In genomic region chr4:176193898-176194297, GRCh38 we compare ENCODE assay signal across 14 cellular contexts. TPM values are rescaled to one million over a fixed set of nuclear protein-coding genes. Genes with fewer than 3 reads are reported as not detected.
DNase-seq lines count a peak whose midpoint lies in the region; ATAC-seq, FAIRE-seq and TF ChIP-seq lines count a peak whose summit lies in the region.
"Had no signal": no experiment of that assay in that cellular context is flagged by ENCODE, and none has a peak within 500 bp of the region (broad histone marks: within the 10 kb centered on the region; RNA-seq: fewer than 3 reads in every experiment).

No MANE protein-coding gene starts in this region.

- no peaks in the 10 kb centered on the region for H3K9me3 ChIP-seq in keratinocyte (ENCODE audit: control insufficient read depth, low read depth, low read length)
- H3K9me3 ChIP-seq: adrenal gland, BLaER1, esophagus muscularis mucosa had no signal

- no peaks in the 10 kb centered on the region for H3K27me3 ChIP-seq in keratinocyte (ENCODE audit: control insufficient read depth, extremely low read depth, insufficient read depth, low read length)
- H3K27me3 ChIP-seq: adrenal gland, BLaER1, esophagus muscularis mucosa had no signal

- peak; percentile 90 for FAIRE-seq in keratinocyte (lab: Jason Lieb, UNC)

- peaks cover 0 to 4% of the 10 kb centered on the region in 2 donors for H3K9me3 Mint-ChIP-seq in activated T-cell treated with anti-CD3 and anti-CD28 coated beads, Interleukin-2, amount 50 U/mL, for 72 hours
- no peaks in the 10 kb centered on the region for H3K9me3 Mint-ChIP-seq in osteocyte (ENCODE audit: unreplicated experiment)

- no peaks in the 10 kb centered on the region for H3K79me2 ChIP-seq in keratinocyte (ENCODE audit: control insufficient read depth, insufficient read depth, low read length)

- no peaks in the 10 kb centered on the region for H3K9me1 ChIP-seq in keratinocyte (ENCODE audit: control insufficient read depth, extremely low read depth, insufficient read depth, low read length)

- H3K36me3 Mint-ChIP-seq in activated T-cell treated with anti-CD3 and anti-CD28 coated beads, Interleukin-2, amount 50 U/mL, for 72 hours (ENCODE audit: insufficient read depth in 2 of 2) = peaks cover 0 to 6% of the 10 kb centered on the region in 2 donors
- no peaks in the 10 kb centered on the region for H3K36me3 Mint-ChIP-seq in osteocyte (ENCODE audit: unreplicated experiment)

- H3K36me3 ChIP-seq in keratinocyte (ENCODE audit: control insufficient read depth in 2 of 2, extremely low read depth in 1 of 2, insufficient read depth in 2 of 2, low read length in 2 of 2) = no peaks in the 10 kb centered on the region
- H3K36me3 ChIP-seq: adrenal gland, BLaER1, esophagus muscularis mucosa had no signal

- peak; percentile 85 to 86 for ATAC-seq in activated T-cell treated with anti-CD3 and anti-CD28 coated beads, Interleukin-2, amount 50 U/mL, for 72 hours (replicated peaks in 1 of 2)
- ATAC-seq in stimulated activated naive CD8-positive, alpha-beta T cell treated with anti-CD3 and anti-CD28 coated beads, Interleukin-15, Interleukin-2, amounts not matched to agents 100 U/mL and 50 U/mL, for 24 hours = peak; percentile 90
- no peak for ATAC-seq in HG03354 (IDR thresholded peaks at IDR 0.05; ENCODE audit: poor library complexity, severe bottlenecking, unreplicated experiment)

- H4K20me1 ChIP-seq in keratinocyte (ENCODE audit: control insufficient read depth, extremely low read depth, insufficient read depth, low read length) = no peaks in the 10 kb centered on the region
- H4K20me1 ChIP-seq: BLaER1 had no signal

- peak overlapping the region; percentile 99 for H3K27ac ChIP-seq in keratinocyte (ENCODE audit: control insufficient read depth, insufficient read depth, low read length)
- H3K27ac ChIP-seq: adrenal gland, BLaER1 had no signal

- no peak overlapping the region for H3K27ac Mint-ChIP-seq in activated T-cell treated with anti-CD3 and anti-CD28 coated beads, Interleukin-2, amount 50 U/mL, for 72 hours
- no peak overlapping the region for H3K27ac Mint-ChIP-seq in osteocyte (ENCODE audit: unreplicated experiment)

- peak; percentile 10 for DNase-seq in activated CD8-positive, alpha-beta memory T cell treated with anti-CD3 and anti-CD28 coated beads, Interleukin-2, amount 50 U/mL, for 24 hours (ENCODE audit: extremely low read depth)
- DNase-seq in activated CD8-positive, alpha-beta memory T cell treated with anti-CD3 and anti-CD28 coated beads, Interleukin-2, amount 50 U/mL, for 48 hours = no peak
- peak; percentile 40 to 72 for DNase-seq in activated T-cell treated with anti-CD3 and anti-CD28 coated beads, Interleukin-2, amount 50 U/mL, for 72 hours
- DNase-seq in keratinocyte (ENCODE audit: low read depth, low spot score) = peak; percentile 75
- DNase-seq in stimulated activated naive CD8-positive, alpha-beta T cell treated with anti-CD3 and anti-CD28 coated beads, Interleukin-15, Interleukin-2, amounts not matched to agents 100 U/mL and 50 U/mL, for 24 hours = peak; percentile 35
- no peak for DNase-seq in midbrain (lab: John Stamatoyannopoulos, UW)
- DNase-seq in osteocyte (ENCODE audit: extremely low spot score, unreplicated experiment) = no peak
- DNase-seq: adrenal gland, GOT3, mesendoderm, NCI-H2107 had no signal

- peak overlapping the region; percentile 81 for H3K4me2 ChIP-seq in keratinocyte (ENCODE audit: control insufficient read depth, extremely low read depth, insufficient read depth, low read depth, low read length)
- H3K4me2 ChIP-seq: BLaER1 had no signal

- peaks cover 39% of the 10 kb centered on the region for H3K27me3 Mint-ChIP-seq in activated T-cell treated with anti-CD3 and anti-CD28 coated beads, Interleukin-2, amount 50 U/mL, for 72 hours (ENCODE audit: low read depth)
- no peaks in the 10 kb centered on the region for H3K27me3 Mint-ChIP-seq in osteocyte (ENCODE audit: unreplicated experiment)

- peaks cover 31% of the 10 kb centered on the region for H3K4me1 ChIP-seq in keratinocyte (ENCODE audit: control insufficient read depth, extremely low read depth, insufficient read depth, low read length)

- H3K9ac ChIP-seq in keratinocyte (ENCODE audit: control insufficient read depth, extremely low read depth, insufficient read depth, low read length) = peak overlapping the region; percentile 77
- H3K9ac ChIP-seq: BLaER1 had no signal

- peak overlapping the region; percentile 80 to 88 for H3K4me3 Mint-ChIP-seq in activated T-cell treated with anti-CD3 and anti-CD28 coated beads, Interleukin-2, amount 50 U/mL, for 72 hours
- no peak overlapping the region for H3K4me3 Mint-ChIP-seq in osteocyte (ENCODE audit: unreplicated experiment)

- TF ChIP-seq CTCF in keratinocyte (optimal IDR thresholded peaks at IDR 0.05 in 1 of 3, IDR thresholded peaks at IDR 0.05 in 1 of 3, conservative IDR thresholded peaks at IDR 0.05 in 1 of 3; ENCODE audit: extremely low read depth in 1 of 3, insufficient read depth in 2 of 3, low read length in 3 of 3) (no peak), osteocyte (IDR thresholded peaks at IDR 0.05) (no peak)

- H3K4me1 Mint-ChIP-seq in activated T-cell treated with anti-CD3 and anti-CD28 coated beads, Interleukin-2, amount 50 U/mL, for 72 hours (ENCODE audit: low read depth) = peaks cover 31% of the 10 kb centered on the region
- H3K4me1 Mint-ChIP-seq in osteocyte (ENCODE audit: unreplicated experiment) = peaks cover 9% of the 10 kb centered on the region

- H2AFZ ChIP-seq in keratinocyte (ENCODE audit: control insufficient read depth, low read length) = no peak overlapping the region

- dilution Hi-C loops in keratinocyte (cut with MboI; ENCODE audit: extremely low pct_ligation_motif_present, low sequenced_read_pairs) = no loop called here

- peak overlapping the region in 1 of 3 experiments; percentile 45 for H3K4me3 ChIP-seq in keratinocyte (ENCODE audit: control insufficient read depth in 2 of 3, extremely low read depth in 1 of 3, insufficient read depth in 2 of 3, low read depth in 1 of 3, low read length in 3 of 3)
- H3K4me3 ChIP-seq: adrenal gland, BLaER1, esophagus muscularis mucosa had no signal

RNA-seq across cellular contexts. Expression of gene SPATA4, which starts 1.5 kb away (rescaled TPM):
- not detected for total RNA-seq in activated T-cell treated with anti-CD3 and anti-CD28 coated beads, Interleukin-2, amount 50 U/mL, for 72 hours
- 0.05 to 0.13 TPM (median 0.12 TPM) in 3 replicates for polyA plus RNA-seq in keratinocyte
- polyA plus RNA-seq in keratinocyte (2011; ENCODE audit: low read depth) = not detected
- polyA plus RNA-seq in keratinocyte (2011; cell fraction: cytosol; rRNA removed) = 0.12 and 0.18 TPM in 2 replicates
- polyA plus RNA-seq in keratinocyte (2011; cell fraction: nucleus; rRNA removed) = 0.08 and 0.13 TPM in 2 replicates
- polyA plus RNA-seq in keratinocyte (2012; ENCODE audit: low replicate concordance) = not detected in 2 replicates
- polyA minus RNA-seq in keratinocyte = 0.13 to 0.23 TPM in 2 of 3 replicates, not detected in the other
- polyA minus RNA-seq in keratinocyte (2011; cell fraction: cytosol; rRNA and poly(A)+ RNA removed) = not detected
- not detected in 2 replicates for polyA minus RNA-seq in keratinocyte (2011; cell fraction: nucleus; rRNA and poly(A)+ RNA removed)
- 0.76 TPM in 1 of 2 replicates, not detected in the other for total RNA-seq in osteocyte

Comparison
In these comparisons a context has a peak if more than half of its experiments do, and no peak if none do; other contexts are left out.
1. DNase-seq: peak in activated CD8-positive, alpha-beta memory T cell treated with anti-CD3 and anti-CD28 coated beads, Interleukin-2, amount 50 U/mL, for 24 hours (single experiment), activated T-cell treated with anti-CD3 and anti-CD28 coated beads, Interleukin-2, amount 50 U/mL, for 72 hours (2 of 2), keratinocyte (single experiment) and stimulated activated naive CD8-positive, alpha-beta T cell treated with anti-CD3 and anti-CD28 coated beads, Interleukin-15, Interleukin-2, amounts not matched to agents 100 U/mL and 50 U/mL, for 24 hours (single experiment); none in activated CD8-positive, alpha-beta memory T cell treated with anti-CD3 and anti-CD28 coated beads, Interleukin-2, amount 50 U/mL, for 48 hours (single experiment), midbrain (single experiment) and osteocyte (single experiment).